ENCODE assay signal across 17 cellular contexts in the genomic region with DNA sequence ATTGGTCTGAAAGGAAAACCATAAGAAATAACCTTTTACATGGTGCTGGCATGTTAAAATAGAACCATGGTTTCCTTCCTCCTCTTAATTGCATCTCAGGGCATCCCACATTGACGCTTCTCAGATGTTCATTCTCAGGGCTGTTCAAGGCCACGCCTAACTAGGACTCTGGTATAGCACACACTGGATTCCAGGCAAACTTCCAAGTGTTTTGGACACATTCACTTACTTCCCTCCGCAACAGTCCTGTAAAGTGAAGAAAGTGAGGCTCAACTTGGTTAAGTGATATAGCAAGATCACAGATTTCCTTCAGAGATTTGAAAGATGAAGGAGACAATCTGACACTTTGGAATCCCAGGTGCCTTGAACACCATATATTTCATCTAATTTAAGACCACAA.
"Had no signal": no experiment of that assay in that cellular context is flagged by ENCODE, and none has a peak within 500 bp of the region (broad histone marks: within the 10 kb centered on the region; RNA-seq: fewer than 3 reads in every experiment).

No MANE protein-coding gene starts in this region.

- H3K4me1 ChIP-seq: heart right ventricle, right lobe of liver, tibial nerve had no signal

- H3K27ac ChIP-seq: coronary artery, gastrocnemius medialis, heart right ventricle, neutrophil, psoas muscle, right lobe of liver, skin epidermis, tibial nerve had no signal

- H3K36me3 ChIP-seq: gastrocnemius medialis, heart right ventricle, neutrophil, right lobe of liver, tibial nerve had no signal

- H3K27me3 ChIP-seq: gastrocnemius medialis, heart right ventricle, neutrophil, right lobe of liver, tibial nerve had no signal

- DNase-seq: effector CD4-positive, alpha-beta T cell; endodermal cell; erythroblast; gastrocnemius medialis; heart right ventricle; hypothalamus; kidney glomerular epithelial cell; mucosa of descending colon; naive thymus-derived CD8-positive, alpha-beta T cell; psoas muscle; retina; right lobe of liver; stimulated activated CD4-positive, alpha-beta T cell treated with anti-CD3 and anti-CD28 coated beads, Interleukin-12 subunit alpha, Interleukin-12 subunit beta, amount 100 ng/mL, for 4 hours had no signal

- H3K4me3 ChIP-seq: coronary artery, gastrocnemius medialis, heart right ventricle, mucosa of descending colon, psoas muscle, right lobe of liver, skin epidermis, tibial nerve had no signal

- H3K9me3 ChIP-seq: gastrocnemius medialis, mucosa of descending colon, neutrophil, psoas muscle, right lobe of liver, tibial nerve had no signal

- ATAC-seq: gastrocnemius medialis; heart right ventricle; mucosa of descending colon; naive thymus-derived CD8-positive, alpha-beta T cell; psoas muscle; right lobe of liver had no signal
